Comparison of ENCODE assay signal across 20 cellular contexts in genomic region chr2:39919511-39920317, GRCh38.
DNase-seq lines count a peak whose midpoint lies in the region; ATAC-seq and TF ChIP-seq lines count a peak whose summit lies in the region.
"Had no signal": no experiment of that assay in that cellular context is flagged by ENCODE, and none has a peak within 500 bp of the region (broad histone marks: within the 10 kb centered on the region; RNA-seq: fewer than 3 reads in every experiment).

No MANE protein-coding gene starts in this region.

- H3K27me3 ChIP-seq in neuronal stem cell (ENCODE audit: control insufficient read depth in 3 of 3, insufficient read depth in 3 of 3, low read depth in 1 of 3, low read length in 3 of 3) (no peaks in the 10 kb centered on the region), left lung (no peaks in the 10 kb centered on the region)
- H3K27me3 ChIP-seq: vagina had no signal

- H3K9me3 ChIP-seq in neuronal stem cell (replicated peaks in 1 of 2; ENCODE audit: control insufficient read depth in 2 of 2, insufficient read depth in 1 of 2, low read depth in 1 of 2, low read length in 2 of 2), result no peaks in the 10 kb centered on the region
- H3K9me3 ChIP-seq in left lung, result no peaks in the 10 kb centered on the region
- H3K9me3 ChIP-seq: vagina had no signal

- peak; percentile 13 for DNase-seq in stimulated activated CD4-positive, alpha-beta T cell treated with anti-CD3 and anti-CD28 coated beads, Interleukin-1b, Interleukin-23, amount 100 ng/mL, for 48 hours
- no peak for DNase-seq in stimulated activated CD4-positive, alpha-beta T cell treated with anti-CD3 and anti-CD28 coated beads, Interleukin-12 subunit alpha, Interleukin-12 subunit beta, amount 100 ng/mL, for 4 hours
- DNase-seq in T-helper 2 cell treated with Interferon-gamma antibody and Interleukin-4, amounts not matched to agents 5 μg/mL and 100 μg/mL, for 36 hours (ENCODE audit: low spot score), result peak; percentile 57
- DNase-seq in neuronal stem cell (ENCODE audit: low spot score) (no peak), left lung (no peak), NCI-H524 treated with DMSO at 0.1 percent for 48 hours (lab: John Stamatoyannopoulos, UW) (no peak)
- DNase-seq: activated CD4-positive, alpha-beta T cell treated with anti-CD3 and anti-CD28 coated beads for 1 hour; Calu3; effector CD4-positive, alpha-beta T cell; KG1; left cardiac atrium; NCI-H1105; NCI-H2107; stimulated activated naive CD4-positive, alpha-beta T cell treated with Interleukin-2 at 50 U/mL for 16 hours; T1000 had no signal

- H3K4me2 ChIP-seq in neuronal stem cell (ENCODE audit: insufficient read depth, low read length, poor library complexity, severe bottlenecking), result no peak overlapping the region

- no peak for ATAC-seq in HG02763 (IDR thresholded peaks at IDR 0.05; ENCODE audit: unreplicated experiment)
- no peak for ATAC-seq in left lung
- ATAC-seq: esophagus mucosa, HCT116, left cardiac atrium had no signal

- no peaks in the 10 kb centered on the region for H3K27me3 Mint-ChIP-seq in T-helper 2 cell treated with Interferon-gamma antibody and Interleukin-4, amounts not matched to agents 5 μg/mL and 100 μg/mL, for 36 hours (ENCODE audit: low read depth)

- peak overlapping the region; percentile 58 for H2AK5ac ChIP-seq in neuronal stem cell (ENCODE audit: low read depth, low read length)

- no CpG with 5 or more reads among the region's 5 CpGs for WGBS in neuronal stem cell (ENCODE audit: extremely low coverage in 2 of 2, insufficient read length in 2 of 2, insufficient replicate concordance in 1 of 2), 2 donors

- intact Hi-C loops in left lung (cut with DNase I), result loop anchor here in 1 of 2 donors (10.0 kb wide), 1 partner anchor 635 kb away; no protein-coding TSS in a partner anchor

- no peak overlapping the region for H3K27ac ChIP-seq in neuronal stem cell (replicated peaks; ENCODE audit: low read length)
- no peak overlapping the region for H3K27ac ChIP-seq in left lung
- H3K27ac ChIP-seq: vagina had no signal

- TF ChIP-seq CTCF in left lung (IDR thresholded peaks at IDR 0.05), result no peak

- H3K4me1 ChIP-seq in neuronal stem cell (ENCODE audit: control insufficient read depth in 2 of 2, insufficient read depth in 1 of 2, low read depth in 1 of 2, low read length in 2 of 2), result peaks cover 0 to 1% of the 10 kb centered on the region in 2 donors
- no peaks in the 10 kb centered on the region for H3K4me1 ChIP-seq in left lung
- H3K4me1 ChIP-seq: vagina had no signal

- H4K8ac ChIP-seq in neuronal stem cell (ENCODE audit: low read depth, low read length), result no peak overlapping the region

- peak overlapping the region; percentile 69 for H3K18ac ChIP-seq in neuronal stem cell (ENCODE audit: low read length)

- H3K27ac Mint-ChIP-seq in T-helper 2 cell treated with Interferon-gamma antibody and Interleukin-4, amounts not matched to agents 5 μg/mL and 100 μg/mL, for 36 hours, result peak overlapping the region; percentile 90
- H3K27ac Mint-ChIP-seq: mesothelial cell of epicardium had no signal

- H3K79me1 ChIP-seq in neuronal stem cell (ENCODE audit: low read depth, low read length), result no peaks in the 10 kb centered on the region

- peak overlapping the region; percentile 90 for H3K4me3 Mint-ChIP-seq in T-helper 2 cell treated with Interferon-gamma antibody and Interleukin-4, amounts not matched to agents 5 μg/mL and 100 μg/mL, for 36 hours
- H3K4me3 Mint-ChIP-seq: mesothelial cell of epicardium had no signal

- H2BK120ac ChIP-seq in neuronal stem cell (ENCODE audit: low read depth, low read length), result no peak overlapping the region

- H3K4me1 Mint-ChIP-seq in T-helper 2 cell treated with Interferon-gamma antibody and Interleukin-4, amounts not matched to agents 5 μg/mL and 100 μg/mL, for 36 hours (ENCODE audit: low read depth), result peaks cover 77% of the 10 kb centered on the region

- H3K14ac ChIP-seq in neuronal stem cell (ENCODE audit: low read length), result peak overlapping the region; percentile 17

- no peak overlapping the region for H2AFZ ChIP-seq in neuronal stem cell (ENCODE audit: low read length)

- H3K23ac ChIP-seq in neuronal stem cell (ENCODE audit: low read depth, low read length, poor library complexity), result peak overlapping the region; percentile 87

- H3K36me3 ChIP-seq in neuronal stem cell (replicated peaks in 1 of 2; ENCODE audit: control insufficient read depth in 2 of 2, insufficient read depth in 2 of 2, low read length in 2 of 2) (no peaks in the 10 kb centered on the region), left lung (no peaks in the 10 kb centered on the region)
- H3K36me3 ChIP-seq: vagina had no signal

- H3K9me3 Mint-ChIP-seq in T-helper 2 cell treated with Interferon-gamma antibody and Interleukin-4, amounts not matched to agents 5 μg/mL and 100 μg/mL, for 36 hours, result no peaks in the 10 kb centered on the region
- H3K9me3 Mint-ChIP-seq: mesothelial cell of epicardium had no signal

- peak overlapping the region; percentile 68 for H2BK12ac ChIP-seq in neuronal stem cell (ENCODE audit: low read length)

- H3K4ac ChIP-seq in neuronal stem cell (ENCODE audit: low read length), result no peak overlapping the region

- H3K4me3 ChIP-seq in neuronal stem cell (ENCODE audit: low read length in 2 of 2) (peak overlapping the region in 1 of 2 donors; percentile 61), left lung (no peak overlapping the region)
- H3K4me3 ChIP-seq: vagina had no signal

- H2BK5ac ChIP-seq in neuronal stem cell (ENCODE audit: low read length), result peak overlapping the region; percentile 54

- no peak overlapping the region for H3K9ac ChIP-seq in neuronal stem cell (ENCODE audit: low read depth, low read length, poor library complexity)

- H2BK15ac ChIP-seq in neuronal stem cell (ENCODE audit: low read length), result no peak overlapping the region

- H3K36me3 Mint-ChIP-seq in T-helper 2 cell treated with Interferon-gamma antibody and Interleukin-4, amounts not matched to agents 5 μg/mL and 100 μg/mL, for 36 hours (ENCODE audit: low read depth), result peaks cover 22% of the 10 kb centered on the region
- H3K36me3 Mint-ChIP-seq: mesothelial cell of epicardium had no signal

- no peak overlapping the region for H4K91ac ChIP-seq in neuronal stem cell (ENCODE audit: low read depth, low read length, poor library complexity)

Comparison
In these comparisons a context has a peak if more than half of its experiments do, and no peak if none do; other contexts are left out.
1. DNase-seq: peak in stimulated activated CD4-positive, alpha-beta T cell treated with anti-CD3 and anti-CD28 coated beads, Interleukin-1b, Interleukin-23, amount 100 ng/mL, for 48 hours (single experiment) and T-helper 2 cell treated with Interferon-gamma antibody and Interleukin-4, amounts not matched to agents 5 μg/mL and 100 μg/mL, for 36 hours (single experiment); none in stimulated activated CD4-positive, alpha-beta T cell treated with anti-CD3 and anti-CD28 coated beads, Interleukin-12 subunit alpha, Interleukin-12 subunit beta, amount 100 ng/mL, for 4 hours (single experiment), neuronal stem cell (single experiment), left lung (0 of 2) and NCI-H524 treated with DMSO at 0.1 percent for 48 hours (single experiment).